In the genomic region with DNA sequence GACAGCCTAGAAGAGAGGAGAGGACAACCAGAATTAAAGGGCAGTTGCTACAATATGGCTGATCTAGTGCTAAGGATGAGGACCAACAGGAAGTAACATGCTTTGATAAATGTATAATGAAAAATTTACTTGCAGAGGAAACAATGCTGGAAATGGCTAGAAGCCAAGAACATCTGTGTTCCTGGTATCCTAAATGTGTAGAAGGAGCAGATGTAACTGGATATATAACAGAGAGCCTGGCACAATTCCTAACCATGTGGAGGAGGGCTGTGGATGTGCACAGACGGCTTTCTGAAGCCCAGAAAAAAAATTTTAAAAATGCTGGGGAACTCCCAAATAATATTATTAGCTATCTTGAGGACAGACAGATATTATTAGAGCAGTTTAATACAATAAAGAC, we compare ENCODE assay signal across 20 cellular contexts.
DNase-seq lines count a peak whose midpoint lies in the region; ATAC-seq and TF ChIP-seq lines count a peak whose summit lies in the region.
"Had no signal": no experiment of that assay in that cellular context is flagged by ENCODE, and none has a peak within 500 bp of the region (broad histone marks: within the 10 kb centered on the region; RNA-seq: fewer than 3 reads in every experiment).

No MANE protein-coding gene starts in this region.

- no peaks in the 10 kb centered on the region for H3K27me3 ChIP-seq in Karpas-422 (ENCODE audit: low read length)
- H3K27me3 ChIP-seq: brain microvascular endothelial cell had no signal

- no peak overlapping the region for H3K27ac ChIP-seq in Karpas-422 (ENCODE audit: low read length)
- H3K27ac ChIP-seq: brain microvascular endothelial cell, HL-60 had no signal

- H3K4me1 ChIP-seq in Karpas-422 (ENCODE audit: low read length), result no peaks in the 10 kb centered on the region

- H3K27ac Mint-ChIP-seq in progenitor cell of endocrine pancreas, result no peak overlapping the region
- H3K27ac Mint-ChIP-seq in activated CD4-positive, alpha-beta T cell treated with anti-CD3 and anti-CD28 coated beads for 36 hours, result no peak overlapping the region
- H3K27ac Mint-ChIP-seq: CD14-positive monocyte, nephron progenitor cell had no signal

- H3K9me3 Mint-ChIP-seq in progenitor cell of endocrine pancreas (ENCODE audit: low read depth), result no peaks in the 10 kb centered on the region
- H3K9me3 Mint-ChIP-seq in activated CD4-positive, alpha-beta T cell treated with anti-CD3 and anti-CD28 coated beads for 36 hours (ENCODE audit: low read depth), result no peaks in the 10 kb centered on the region
- H3K9me3 Mint-ChIP-seq: nephron progenitor cell had no signal

- no peak overlapping the region for H3K4me3 Mint-ChIP-seq in progenitor cell of endocrine pancreas (ENCODE audit: low read depth)
- H3K4me3 Mint-ChIP-seq in activated CD4-positive, alpha-beta T cell treated with anti-CD3 and anti-CD28 coated beads for 36 hours, result no peak overlapping the region
- H3K4me3 Mint-ChIP-seq: CD14-positive monocyte, nephron progenitor cell had no signal

- no peaks in the 10 kb centered on the region for H3K9me3 ChIP-seq in Karpas-422 (ENCODE audit: low read length)

- no peak overlapping the region for H3K4me2 ChIP-seq in Karpas-422 (ENCODE audit: low read depth, low read length, poor library complexity, severe bottlenecking)

- H3K4me3 ChIP-seq in AG10803 (ENCODE audit: low read length) (no peak overlapping the region), Karpas-422 (ENCODE audit: low read length) (no peak overlapping the region), fibroblast of villous mesenchyme (ENCODE audit: low read depth, low read length) (no peak overlapping the region)

- no peak for ATAC-seq in GM19324 (IDR thresholded peaks at IDR 0.05; ENCODE audit: low FRiP score, unreplicated experiment)
- no peak for ATAC-seq in activated CD4-positive, alpha-beta T cell treated with anti-CD3 and anti-CD28 coated beads for 36 hours
- ATAC-seq: left cardiac atrium had no signal

- no peaks in the 10 kb centered on the region for H3K36me3 ChIP-seq in Karpas-422 (ENCODE audit: insufficient read depth, low read length)
- H3K36me3 ChIP-seq: brain microvascular endothelial cell had no signal

- CTCF ChIA-PET in activated CD4-positive, alpha-beta T cell treated with anti-CD3 and anti-CD28 coated beads for 36 hours (lab: Charles Lee), result interaction anchor here (4.5 kb wide), 1 partner anchor 11 kb away, joined by 16 read pairs; no protein-coding TSS in a partner anchor

- DNase-seq in AG10803 (ENCODE audit: low read depth) (peak; percentile 7), Karpas-422 (no peak), SHP77 treated with DMSO at 0.1 percent for 48 hours (lab: John Stamatoyannopoulos, UW) (peak; percentile 7), fibroblast of villous mesenchyme (ENCODE audit: low read depth) (peak; percentile 0), OCI-M2 (lab: John Stamatoyannopoulos, UW; ENCODE audit: unreplicated experiment) (no peak), progenitor cell of endocrine pancreas (ENCODE audit: low spot score, unreplicated experiment) (no peak)
- no peak for DNase-seq in activated CD4-positive, alpha-beta T cell treated with anti-CD3 and anti-CD28 coated beads for 36 hours
- DNase-seq: ACHN; activated CD4-positive, alpha-beta T cell treated with anti-CD3 and anti-CD28 coated beads for 4 hours; brain microvascular endothelial cell; IMR-90; left cardiac atrium; nephron progenitor cell; NK-92 treated with Interleukin-12 subunit alpha and Interleukin-12 subunit beta, amount 100 ng/mL, for 24 hours; RPMI8226; stimulated activated CD4-positive, alpha-beta T cell treated with anti-CD3 and anti-CD28 coated beads, Interleukin-2, amount 100 ng/mL, for 48 hours; SW 1271 had no signal

- POLR2A ChIA-PET in activated CD4-positive, alpha-beta T cell treated with anti-CD3 and anti-CD28 coated beads for 36 hours (lab: Charles Lee), result no interaction called here

- no peaks in the 10 kb centered on the region for H4K20me1 ChIP-seq in Karpas-422 (ENCODE audit: insufficient read depth, low read depth, low read length)

- peaks cover 3% of the 10 kb centered on the region for H3K4me1 Mint-ChIP-seq in progenitor cell of endocrine pancreas (ENCODE audit: low read depth)
- H3K4me1 Mint-ChIP-seq in activated CD4-positive, alpha-beta T cell treated with anti-CD3 and anti-CD28 coated beads for 36 hours, result no peaks in the 10 kb centered on the region
- H3K4me1 Mint-ChIP-seq: CD14-positive monocyte, nephron progenitor cell had no signal

- peak overlapping the region; percentile 60; the same call in 1 of the 2 replicates for H2AFZ ChIP-seq in Karpas-422 (ENCODE audit: low read length)

- H3K79me2 ChIP-seq in Karpas-422 (ENCODE audit: low read length), result no peaks in the 10 kb centered on the region

- H3K9me2 ChIP-seq in Karpas-422 (replicated peaks; ENCODE audit: insufficient read depth, low read length), result no peaks in the 10 kb centered on the region

- TF ChIP-seq CTCF in AG10803 (conservative IDR thresholded peaks at IDR 0.05; ENCODE audit: low read length), result no peak
- no peak for TF ChIP-seq CTCF in fibroblast of villous mesenchyme (IDR thresholded peaks at IDR 0.05; ENCODE audit: insufficient read depth, low read depth, low read length)
- TF ChIP-seq CTCF in progenitor cell of endocrine pancreas (IDR thresholded peaks at IDR 0.05; ENCODE audit: unreplicated experiment), result no peak

- H3K36me3 Mint-ChIP-seq in progenitor cell of endocrine pancreas (ENCODE audit: insufficient read depth), result no peaks in the 10 kb centered on the region
- H3K36me3 Mint-ChIP-seq in activated CD4-positive, alpha-beta T cell treated with anti-CD3 and anti-CD28 coated beads for 36 hours (ENCODE audit: low read depth), result no peaks in the 10 kb centered on the region
- H3K36me3 Mint-ChIP-seq: CD14-positive monocyte had no signal

- H3K9ac ChIP-seq in Karpas-422 (ENCODE audit: low read length), result no peak overlapping the region

- no peaks in the 10 kb centered on the region for H3K27me3 Mint-ChIP-seq in progenitor cell of endocrine pancreas
- peaks cover 7% of the 10 kb centered on the region for H3K27me3 Mint-ChIP-seq in activated CD4-positive, alpha-beta T cell treated with anti-CD3 and anti-CD28 coated beads for 36 hours

- intact Hi-C loops in activated CD4-positive, alpha-beta T cell treated with anti-CD3 and anti-CD28 coated beads for 36 hours (cut with DNase I, micrococcal nuclease), result no loop called here

Comparison
In these comparisons a context has a peak if more than half of its experiments do, and no peak if none do; other contexts are left out.
1. DNase-seq: peak in AG10803 (single experiment), SHP77 treated with DMSO at 0.1 percent for 48 hours (single experiment) and fibroblast of villous mesenchyme (single experiment); none in Karpas-422 (single experiment), OCI-M2 (single experiment), progenitor cell of endocrine pancreas (single experiment) and activated CD4-positive, alpha-beta T cell treated with anti-CD3 and anti-CD28 coated beads for 36 hours (single experiment).